Comparison of ENCODE assay signal across 8 cellular contexts in the genomic region with DNA sequence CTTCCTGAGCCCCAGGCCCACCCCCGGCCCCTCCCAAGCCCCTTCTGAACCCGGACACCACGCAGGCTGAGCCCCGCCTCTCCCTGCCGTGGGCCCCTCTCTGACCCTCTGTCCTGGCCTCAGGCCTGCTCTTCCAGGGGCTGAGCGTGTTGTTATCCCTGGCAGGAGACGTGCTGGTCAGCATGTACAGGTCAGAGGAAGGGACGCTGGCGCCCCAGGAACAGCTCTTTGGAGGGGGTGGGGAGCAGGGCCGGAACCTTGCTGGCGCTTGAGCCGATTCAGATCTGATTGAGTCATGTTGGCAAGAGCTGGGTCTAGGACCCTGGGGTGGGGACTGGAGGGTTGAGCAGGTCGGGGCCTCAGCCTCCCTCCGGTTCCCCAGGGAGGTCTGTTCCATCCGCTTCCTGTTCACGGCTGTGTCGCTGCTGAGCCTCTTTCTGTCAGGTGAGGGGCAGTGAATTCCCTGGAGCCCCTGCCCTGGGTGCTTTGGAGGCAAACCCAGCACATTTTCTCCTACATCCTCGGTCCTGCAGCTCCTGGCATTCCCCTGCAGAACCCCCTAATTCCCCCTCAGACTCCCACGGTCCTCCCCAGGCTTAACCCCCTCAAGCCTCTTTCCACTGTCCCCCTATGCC. TPM values are rescaled to one million over a fixed set of nuclear protein-coding genes. Genes with fewer than 3 reads are reported as not detected.
DNase-seq lines count a peak whose midpoint lies in the region; ATAC-seq and TF ChIP-seq lines count a peak whose summit lies in the region.

No MANE protein-coding gene starts in this region.

- H3K9me3 ChIP-seq in Panc1 (ENCODE audit: control insufficient read depth, insufficient read depth, low read depth, low read length) (no peaks in the 10 kb centered on the region), adipocyte (ENCODE audit: control insufficient read depth, low read length) (no peaks in the 10 kb centered on the region)

- H3K36me3 ChIP-seq in Panc1 (ENCODE audit: control insufficient read depth, insufficient read depth, low read length): no peaks in the 10 kb centered on the region; the same call in 1 of the 2 replicates
- H3K36me3 ChIP-seq in adipocyte (ENCODE audit: control insufficient read depth, insufficient read depth, low read length, severe bottlenecking): no peaks in the 10 kb centered on the region

- POLR2A ChIA-PET in Panc1 (lab: Charles Lee): interaction anchor here (0.7 kb wide), 1 partner anchor 82 kb away, joined by 3 read pairs; a partner anchor contains a TSS

- H3K27me3 ChIP-seq in Panc1 (ENCODE audit: control insufficient read depth, insufficient read depth, low read length): no peaks in the 10 kb centered on the region
- no peaks in the 10 kb centered on the region for H3K27me3 ChIP-seq in adipocyte (replicated peaks; ENCODE audit: control insufficient read depth, insufficient read depth, low read length)

- peak overlapping the region; percentile 84 for H3K27ac ChIP-seq in Panc1 (ENCODE audit: low read length)

- H3K4me1 ChIP-seq in Panc1 (ENCODE audit: control insufficient read depth, insufficient read depth, low read length): no peaks in the 10 kb centered on the region; the same call in 1 of the 2 replicates
- H3K4me1 ChIP-seq in adipocyte (ENCODE audit: control insufficient read depth, insufficient read depth, low read length): peaks cover 18% of the 10 kb centered on the region

- CTCF ChIA-PET in Panc1 (lab: Charles Lee): interaction anchor here (0.6 kb wide), 2 partner anchors 71 to 139 kb away, joined by 3 to 13 read pairs; no protein-coding TSS in a partner anchor

- no peak overlapping the region for H3K9ac ChIP-seq in adipocyte (ENCODE audit: low read length)

- intact Hi-C loops in Panc1 (cut with micrococcal nuclease; ENCODE audit: unreplicated experiment): no loop called here
- intact Hi-C loops in left ventricle myocardium superior (cut with micrococcal nuclease): no loop called here

- ATAC-seq in Panc1 (peak; percentile 40), left ventricle myocardium superior (peak; percentile 11), GM18868 (IDR thresholded peaks at IDR 0.05; ENCODE audit: unreplicated experiment) (no peak)

- TF ChIP-seq CTCF in Panc1 (IDR thresholded peaks at IDR 0.05) (no peak; the same call in 1 of the 2 replicates), retinal pigment epithelial cell (conservative IDR thresholded peaks at IDR 0.05; ENCODE audit: low read depth, low read length) (peak; percentile 51)

- TSS peak; percentile 68 for BruUV-seq in Panc1 (replicated peaks; lab: Mats Ljungman, UMichigan)

- DNase-seq in DMS114 treated with DMSO at 0.1 percent for 48 hours (lab: John Stamatoyannopoulos, UW; ENCODE audit: unreplicated experiment) (peak; percentile 18), HPDE6-E6E7 (ENCODE audit: extremely low spot score) (peak; percentile 94), Panc1 (ENCODE audit: low read depth, low spot score) (no peak), adipocyte (ENCODE audit: low read depth) (peak; percentile 46), left ventricle myocardium superior (peak; percentile 70), retinal pigment epithelial cell (ENCODE audit: low read depth) (peak; percentile 33), foreskin melanocyte (no peak)

- in situ Hi-C loops in Panc1 (cut with HindIII; ENCODE audit: low pct_unique_long_range_greater_than_20kb, low sequenced_read_pairs): no loop called here

- H3K4me3 ChIP-seq in Panc1 (ENCODE audit: low read depth in 2 of 2, low read length in 2 of 2): peak overlapping the region; percentile 62 to 81
- peak overlapping the region; percentile 72 for H3K4me3 ChIP-seq in adipocyte (ENCODE audit: low read length)
- H3K4me3 ChIP-seq in retinal pigment epithelial cell (ENCODE audit: low read length): peak overlapping the region; percentile 71

RNA-seq across cellular contexts. Expression of a gene that starts 1.9 kb away (rescaled TPM):
- 17.6 TPM for total RNA-seq in Panc1 (2021; ENCODE audit: unreplicated experiment)
- 28.9 TPM for polyA plus RNA-seq in Panc1 (2012; ENCODE audit: insufficient read length)
- 3.1 TPM for total RNA-seq in left ventricle myocardium superior

RNA-seq across cellular contexts. Expression of a gene that starts 47.2 kb away (rescaled TPM):
- total RNA-seq in Panc1 (2021; ENCODE audit: unreplicated experiment): 217 TPM
- 273 TPM for polyA plus RNA-seq in Panc1 (2012; ENCODE audit: insufficient read length)
- 46.6 TPM for total RNA-seq in left ventricle myocardium superior

RNA-seq across cellular contexts. Expression of a gene that starts 47.2 kb away (rescaled TPM):
- total RNA-seq in Panc1 (2021; ENCODE audit: unreplicated experiment) (100 TPM), left ventricle myocardium superior (45.7 TPM)
- polyA plus RNA-seq in Panc1 (2012; ENCODE audit: insufficient read length): 45.0 TPM

Comparison
In these comparisons a context has a peak if more than half of its experiments do, and no peak if none do; other contexts are left out.
1. DNase-seq: peak in DMS114 treated with DMSO at 0.1 percent for 48 hours (single experiment), HPDE6-E6E7 (single experiment), adipocyte (single experiment), left ventricle myocardium superior (single experiment) and retinal pigment epithelial cell (single experiment); none in Panc1 (single experiment) and foreskin melanocyte (single experiment).
2. Peak in every context shown above with its lines, with median percentiles within 50 percentile points of each other: H3K4me3 ChIP-seq.